1 cellular context compared by ENCODE assay signal in genomic region chr2:191112448-191112901, GRCh38.
TF ChIP-seq lines count a peak whose summit lies in the region.

No MANE protein-coding gene starts in this region.

TF ChIP-seq in GM23338, 12 proteins besides CTCF, POLR2A, EP300 and RAD21 (continued from another document):
- TF ChIP-seq, protein P1, sequence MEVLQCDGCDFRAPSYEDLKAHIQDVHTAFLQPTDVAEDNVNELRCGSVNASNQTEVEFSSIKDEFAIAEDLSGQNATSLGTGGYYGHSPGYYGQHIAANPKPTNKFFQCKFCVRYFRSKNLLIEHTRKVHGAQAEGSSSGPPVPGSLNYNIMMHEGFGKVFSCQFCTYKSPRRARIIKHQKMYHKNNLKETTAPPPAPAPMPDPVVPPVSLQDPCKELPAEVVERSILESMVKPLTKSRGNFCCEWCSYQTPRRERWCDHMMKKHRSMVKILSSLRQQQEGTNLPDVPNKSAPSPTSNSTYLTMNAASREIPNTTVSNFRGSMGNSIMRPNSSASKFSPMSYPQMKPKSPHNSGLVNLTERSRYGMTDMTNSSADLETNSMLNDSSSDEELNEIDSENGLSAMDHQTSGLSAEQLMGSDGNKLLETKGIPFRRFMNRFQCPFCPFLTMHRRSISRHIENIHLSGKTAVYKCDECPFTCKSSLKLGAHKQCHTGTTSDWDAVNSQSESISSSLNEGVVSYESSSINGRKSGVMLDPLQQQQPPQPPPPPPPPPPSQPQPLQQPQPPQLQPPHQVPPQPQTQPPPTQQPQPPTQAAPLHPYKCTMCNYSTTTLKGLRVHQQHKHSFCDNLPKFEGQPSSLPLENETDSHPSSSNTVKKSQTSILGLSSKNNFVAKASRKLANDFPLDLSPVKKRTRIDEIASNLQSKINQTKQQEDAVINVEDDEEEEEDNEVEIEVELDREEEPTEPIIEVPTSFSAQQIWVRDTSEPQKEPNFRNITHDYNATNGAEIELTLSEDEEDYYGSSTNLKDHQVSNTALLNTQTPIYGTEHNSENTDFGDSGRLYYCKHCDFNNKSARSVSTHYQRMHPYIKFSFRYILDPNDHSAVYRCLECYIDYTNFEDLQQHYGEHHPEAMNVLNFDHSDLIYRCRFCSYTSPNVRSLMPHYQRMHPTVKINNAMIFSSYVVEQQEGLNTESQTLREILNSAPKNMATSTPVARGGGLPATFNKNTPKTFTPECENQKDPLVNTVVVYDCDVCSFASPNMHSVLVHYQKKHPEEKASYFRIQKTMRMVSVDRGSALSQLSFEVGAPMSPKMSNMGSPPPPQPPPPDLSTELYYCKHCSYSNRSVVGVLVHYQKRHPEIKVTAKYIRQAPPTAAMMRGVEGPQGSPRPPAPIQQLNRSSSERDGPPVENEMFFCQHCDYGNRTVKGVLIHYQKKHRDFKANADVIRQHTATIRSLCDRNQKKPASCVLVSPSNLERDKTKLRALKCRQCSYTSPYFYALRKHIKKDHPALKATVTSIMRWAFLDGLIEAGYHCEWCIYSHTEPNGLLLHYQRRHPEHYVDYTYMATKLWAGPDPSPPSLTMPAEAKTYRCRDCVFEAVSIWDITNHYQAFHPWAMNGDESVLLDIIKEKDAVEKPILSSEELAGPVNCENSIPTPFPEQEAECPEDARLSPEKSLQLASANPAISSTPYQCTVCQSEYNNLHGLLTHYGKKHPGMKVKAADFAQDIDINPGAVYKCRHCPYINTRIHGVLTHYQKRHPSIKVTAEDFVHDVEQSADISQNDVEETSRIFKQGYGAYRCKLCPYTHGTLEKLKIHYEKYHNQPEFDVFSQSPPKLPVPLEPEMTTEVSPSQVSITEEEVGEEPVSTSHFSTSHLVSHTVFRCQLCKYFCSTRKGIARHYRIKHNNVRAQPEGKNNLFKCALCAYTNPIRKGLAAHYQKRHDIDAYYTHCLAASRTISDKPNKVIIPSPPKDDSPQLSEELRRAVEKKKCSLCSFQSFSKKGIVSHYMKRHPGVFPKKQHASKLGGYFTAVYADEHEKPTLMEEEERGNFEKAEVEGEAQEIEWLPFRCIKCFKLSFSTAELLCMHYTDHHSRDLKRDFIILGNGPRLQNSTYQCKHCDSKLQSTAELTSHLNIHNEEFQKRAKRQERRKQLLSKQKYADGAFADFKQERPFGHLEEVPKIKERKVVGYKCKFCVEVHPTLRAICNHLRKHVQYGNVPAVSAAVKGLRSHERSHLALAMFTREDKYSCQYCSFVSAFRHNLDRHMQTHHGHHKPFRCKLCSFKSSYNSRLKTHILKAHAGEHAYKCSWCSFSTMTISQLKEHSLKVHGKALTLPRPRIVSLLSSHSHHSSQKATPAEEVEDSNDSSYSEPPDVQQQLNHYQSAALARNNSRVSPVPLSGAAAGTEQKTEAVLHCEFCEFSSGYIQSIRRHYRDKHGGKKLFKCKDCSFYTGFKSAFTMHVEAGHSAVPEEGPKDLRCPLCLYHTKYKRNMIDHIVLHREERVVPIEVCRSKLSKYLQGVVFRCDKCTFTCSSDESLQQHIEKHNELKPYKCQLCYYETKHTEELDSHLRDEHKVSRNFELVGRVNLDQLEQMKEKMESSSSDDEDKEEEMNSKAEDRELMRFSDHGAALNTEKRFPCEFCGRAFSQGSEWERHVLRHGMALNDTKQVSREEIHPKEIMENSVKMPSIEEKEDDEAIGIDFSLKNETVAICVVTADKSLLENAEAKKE (CRISPR knock-in tag; IDR thresholded peaks at IDR 0.05): no peak
- TF ChIP-seq CREB1 (CRISPR knock-in tag; IDR thresholded peaks at IDR 0.05; ENCODE audit: low read depth) (no peak), ZNF331 (CRISPR knock-in tag; IDR thresholded peaks at IDR 0.05; ENCODE audit: low read depth) (no peak), EZH2 (IDR thresholded peaks at IDR 0.05; ENCODE audit: low read depth, unreplicated experiment) (no peak), POLR2AphosphoS5 (IDR thresholded peaks at IDR 0.05; ENCODE audit: low read depth) (no peak), JUNB (IDR thresholded peaks at IDR 0.05; ENCODE audit: unreplicated experiment) (no peak), NANOG (IDR thresholded peaks at IDR 0.05; ENCODE audit: borderline replicate concordance) (no peak), ZNF114 (CRISPR knock-in tag; IDR thresholded peaks at IDR 0.05) (no peak), STAT1 (IDR thresholded peaks at IDR 0.05; ENCODE audit: unreplicated experiment) (no peak)
- TF ChIP-seq, protein P2, sequence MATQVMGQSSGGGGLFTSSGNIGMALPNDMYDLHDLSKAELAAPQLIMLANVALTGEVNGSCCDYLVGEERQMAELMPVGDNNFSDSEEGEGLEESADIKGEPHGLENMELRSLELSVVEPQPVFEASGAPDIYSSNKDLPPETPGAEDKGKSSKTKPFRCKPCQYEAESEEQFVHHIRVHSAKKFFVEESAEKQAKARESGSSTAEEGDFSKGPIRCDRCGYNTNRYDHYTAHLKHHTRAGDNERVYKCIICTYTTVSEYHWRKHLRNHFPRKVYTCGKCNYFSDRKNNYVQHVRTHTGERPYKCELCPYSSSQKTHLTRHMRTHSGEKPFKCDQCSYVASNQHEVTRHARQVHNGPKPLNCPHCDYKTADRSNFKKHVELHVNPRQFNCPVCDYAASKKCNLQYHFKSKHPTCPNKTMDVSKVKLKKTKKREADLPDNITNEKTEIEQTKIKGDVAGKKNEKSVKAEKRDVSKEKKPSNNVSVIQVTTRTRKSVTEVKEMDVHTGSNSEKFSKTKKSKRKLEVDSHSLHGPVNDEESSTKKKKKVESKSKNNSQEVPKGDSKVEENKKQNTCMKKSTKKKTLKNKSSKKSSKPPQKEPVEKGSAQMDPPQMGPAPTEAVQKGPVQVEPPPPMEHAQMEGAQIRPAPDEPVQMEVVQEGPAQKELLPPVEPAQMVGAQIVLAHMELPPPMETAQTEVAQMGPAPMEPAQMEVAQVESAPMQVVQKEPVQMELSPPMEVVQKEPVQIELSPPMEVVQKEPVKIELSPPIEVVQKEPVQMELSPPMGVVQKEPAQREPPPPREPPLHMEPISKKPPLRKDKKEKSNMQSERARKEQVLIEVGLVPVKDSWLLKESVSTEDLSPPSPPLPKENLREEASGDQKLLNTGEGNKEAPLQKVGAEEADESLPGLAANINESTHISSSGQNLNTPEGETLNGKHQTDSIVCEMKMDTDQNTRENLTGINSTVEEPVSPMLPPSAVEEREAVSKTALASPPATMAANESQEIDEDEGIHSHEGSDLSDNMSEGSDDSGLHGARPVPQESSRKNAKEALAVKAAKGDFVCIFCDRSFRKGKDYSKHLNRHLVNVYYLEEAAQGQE (IDR thresholded peaks at IDR 0.05; ENCODE audit: unreplicated experiment): no peak
- TF ChIP-seq, protein P3, sequence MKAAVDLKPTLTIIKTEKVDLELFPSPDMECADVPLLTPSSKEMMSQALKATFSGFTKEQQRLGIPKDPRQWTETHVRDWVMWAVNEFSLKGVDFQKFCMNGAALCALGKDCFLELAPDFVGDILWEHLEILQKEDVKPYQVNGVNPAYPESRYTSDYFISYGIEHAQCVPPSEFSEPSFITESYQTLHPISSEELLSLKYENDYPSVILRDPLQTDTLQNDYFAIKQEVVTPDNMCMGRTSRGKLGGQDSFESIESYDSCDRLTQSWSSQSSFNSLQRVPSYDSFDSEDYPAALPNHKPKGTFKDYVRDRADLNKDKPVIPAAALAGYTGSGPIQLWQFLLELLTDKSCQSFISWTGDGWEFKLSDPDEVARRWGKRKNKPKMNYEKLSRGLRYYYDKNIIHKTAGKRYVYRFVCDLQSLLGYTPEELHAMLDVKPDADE (IDR thresholded peaks at IDR 0.05): no peak
